ENCODE assay signal across 8 cellular contexts in genomic region chr5:34245032-34245394, GRCh38.
DNase-seq lines count a peak whose midpoint lies in the region; ATAC-seq, FAIRE-seq and TF ChIP-seq lines count a peak whose summit lies in the region.
"Not testable (repeated sequence)": the region's sequence is repeated elsewhere in the genome, so short reads cannot be mapped to it uniquely, and the experiment has no call there.

No MANE protein-coding gene starts in this region.

- ATAC-seq in A549 (peak in 1 of 2 experiments; percentile 99; a peak in 3 of 6 replicates), GM19035 (IDR thresholded peaks at IDR 0.05; ENCODE audit: unreplicated experiment) (peak; percentile 72), HG02884 (IDR thresholded peaks at IDR 0.05; ENCODE audit: unreplicated experiment) (peak; percentile 52), left colon (peak; percentile 99)

- TF ChIP-seq EP300 in A549 (IDR thresholded peaks at IDR 0.05); sigmoid colon (IDR thresholded peaks at IDR 0.05): not testable (repeated sequence)

- H3K9me3 ChIP-seq in A549, sigmoid colon: not testable (repeated sequence)

- WGBS in A549 (ENCODE audit: missing lambda C conversion rate), result no CpG with 5 or more reads among the region's 31 CpGs
- WGBS in sigmoid colon, 2 donors, result 0 to 8% methylated on average over 13 to 14 of the region's 31 CpGs

- peak overlapping the region; percentile 68 to 84; a peak in 5 of 6 replicates for H3K27ac ChIP-seq in A549
- peak overlapping the region in 54 of 59 donors; percentile 58 to 93 (median 84) for H3K27ac ChIP-seq in dorsolateral prefrontal cortex
- peak overlapping the region; percentile 88 to 90 (median 88) for H3K27ac ChIP-seq in sigmoid colon

- not testable (repeated sequence) for TF ChIP-seq RAD21 in A549 (conservative IDR thresholded peaks at IDR 0.05 in 1 of 2, IDR thresholded peaks at IDR 0.05 in 1 of 2)

- POLR2A ChIA-PET in A549 (lab: Yijun Ruan, JAX), result not testable (repeated sequence)

- not testable (repeated sequence) for H3K36me3 ChIP-seq in sigmoid colon

- FAIRE-seq in A549 (lab: Jason Lieb, UNC), result not testable (repeated sequence)

- TF ChIP-seq CTCF in A549 (IDR thresholded peaks at IDR 0.05); sigmoid colon (IDR thresholded peaks at IDR 0.05): not testable (repeated sequence)
- peak in 1 of 56 donors; percentile 19 for TF ChIP-seq CTCF in dorsolateral prefrontal cortex (IDR thresholded peaks at IDR 0.05 in 54 of 56, conservative IDR thresholded peaks at IDR 0.05 in 2 of 56; ENCODE audit: low read depth in 1 of 56, partially characterized antibody in 56 of 56)

- CTCF ChIA-PET in A549 (lab: Yijun Ruan, JAX), result not testable (repeated sequence)

- not testable (repeated sequence) for H3K27me3 ChIP-seq in dorsolateral prefrontal cortex, sigmoid colon

- not testable (repeated sequence) for TF ChIP-seq POLR2A in A549 (IDR thresholded peaks at IDR 0.05; ENCODE audit: low read length); sigmoid colon (IDR thresholded peaks at IDR 0.05)

- H3K4me3 ChIP-seq in A549 (peak overlapping the region; percentile 44), dorsolateral prefrontal cortex (peak overlapping the region in 56 of 59 donors; percentile 19 to 67 (median 53)), sigmoid colon (peak overlapping the region; percentile 56 to 65 (median 60))

- H3K4me2 ChIP-seq in A549, result not testable (repeated sequence)

- not testable (repeated sequence) for DNase-seq in A549 (ENCODE audit: low read depth in 1 of 2, low spot score in 1 of 2); left colon; sigmoid colon
- peak; percentile 17 for DNase-seq in NOMO-1 treated with dmso at 0.1 percent for 144 hours (lab: John Stamatoyannopoulos, UW; ENCODE audit: unreplicated experiment)
- DNase-seq in activated CD8-positive, alpha-beta memory T cell treated with anti-CD3 and anti-CD28 coated beads, Interleukin-2, amount 50 U/mL, for 1 hour (ENCODE audit: extremely low read depth), result peak; percentile 16
- peak in 1 of 10 donors; percentile 24 for DNase-seq in dorsolateral prefrontal cortex

- not testable (repeated sequence) for H3K4me1 ChIP-seq in A549, sigmoid colon

- intact Hi-C loops in dorsolateral prefrontal cortex (cut with DNase I); left colon (cut with DNase I, micrococcal nuclease); sigmoid colon (cut with DNase I): not testable (repeated sequence)
